ENCODE assay signal across 8 cellular contexts in the genomic region with DNA sequence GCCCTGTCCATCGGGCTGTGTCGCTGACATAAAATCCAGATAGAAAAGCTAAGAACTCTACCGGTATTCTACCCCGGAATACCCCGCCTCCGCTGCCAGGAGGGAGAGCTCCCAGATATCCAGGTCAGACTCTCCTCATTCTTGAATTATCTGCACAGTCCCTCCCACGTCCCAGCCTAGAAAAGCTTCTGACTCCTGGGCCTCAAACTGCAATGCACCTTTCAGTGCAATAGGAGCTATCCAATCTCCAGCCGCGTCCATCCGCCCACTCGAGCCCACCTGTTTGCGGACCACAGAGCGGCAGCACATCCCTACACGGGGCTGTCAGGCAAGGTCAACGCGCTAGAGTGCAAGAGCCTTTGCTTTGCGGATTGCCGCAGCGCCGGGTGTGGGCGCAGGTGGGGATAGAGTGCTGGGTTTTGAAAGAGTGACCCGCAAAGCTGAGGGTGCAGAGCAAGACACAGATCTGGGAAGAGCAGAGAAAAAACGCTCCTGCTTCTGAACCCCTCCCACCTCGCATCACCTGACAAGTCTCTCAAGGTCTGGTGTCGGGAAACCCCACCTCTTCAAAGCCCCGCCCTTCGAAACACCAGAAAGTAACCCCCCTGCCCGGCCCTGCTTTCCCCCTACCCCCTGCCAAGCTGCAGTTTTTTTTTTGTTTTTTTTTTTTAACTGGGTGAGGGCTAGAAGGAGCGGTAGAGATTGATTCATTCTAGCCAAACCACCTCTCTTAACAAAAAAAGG.
DNase-seq lines count a peak whose midpoint lies in the region; ATAC-seq lines count a peak whose summit lies in the region.

No MANE protein-coding gene starts in this region.

- peaks cover 17% of the 10 kb centered on the region for H3K36me3 Mint-ChIP-seq in memory B cell

- H3K27me3 Mint-ChIP-seq in memory B cell = no peaks in the 10 kb centered on the region

- H3K4me1 Mint-ChIP-seq in memory B cell = peaks cover 41% of the 10 kb centered on the region

- H3K27ac Mint-ChIP-seq in memory B cell = peak overlapping the region; percentile 100

- H3K9me3 Mint-ChIP-seq in memory B cell = no peaks in the 10 kb centered on the region

- ATAC-seq in HG03280 (IDR thresholded peaks at IDR 0.05; ENCODE audit: unreplicated experiment) (peak; percentile 31), memory B cell (ENCODE audit: low read depth) (peak; percentile 40), GM21390 (IDR thresholded peaks at IDR 0.05; ENCODE audit: unreplicated experiment) (no peak)

- DNase-seq in DMS79 treated with DMSO at 0.1 percent for 48 hours (lab: John Stamatoyannopoulos, UW) = peak; percentile 87
- peak; percentile 75 for DNase-seq in NCI-H82 (lab: John Stamatoyannopoulos, UW)
- peak; percentile 69 to 71 for DNase-seq in activated CD8-positive, alpha-beta memory T cell treated with anti-CD3 and anti-CD28 coated beads for 1 hour (ENCODE audit: extremely low read depth in 1 of 2, low read depth in 1 of 2)
- peak; percentile 74 for DNase-seq in effector CD8-positive, alpha-beta T cell (lab: John Stamatoyannopoulos, UW)
- peak; percentile 59 to 77 for DNase-seq in memory B cell (ENCODE audit: low spot score in 2 of 2)
- peak; percentile 63 for DNase-seq in stimulated activated CD8-positive, alpha-beta memory T cell treated with anti-CD3 and anti-CD28 coated beads, Interleukin-12 subunit alpha, Interleukin-12 subunit beta, amount 100 ng/mL, for 4 hours (ENCODE audit: low read depth)

- peak overlapping the region; percentile 94 for H3K4me3 Mint-ChIP-seq in memory B cell
